In the genomic region with DNA sequence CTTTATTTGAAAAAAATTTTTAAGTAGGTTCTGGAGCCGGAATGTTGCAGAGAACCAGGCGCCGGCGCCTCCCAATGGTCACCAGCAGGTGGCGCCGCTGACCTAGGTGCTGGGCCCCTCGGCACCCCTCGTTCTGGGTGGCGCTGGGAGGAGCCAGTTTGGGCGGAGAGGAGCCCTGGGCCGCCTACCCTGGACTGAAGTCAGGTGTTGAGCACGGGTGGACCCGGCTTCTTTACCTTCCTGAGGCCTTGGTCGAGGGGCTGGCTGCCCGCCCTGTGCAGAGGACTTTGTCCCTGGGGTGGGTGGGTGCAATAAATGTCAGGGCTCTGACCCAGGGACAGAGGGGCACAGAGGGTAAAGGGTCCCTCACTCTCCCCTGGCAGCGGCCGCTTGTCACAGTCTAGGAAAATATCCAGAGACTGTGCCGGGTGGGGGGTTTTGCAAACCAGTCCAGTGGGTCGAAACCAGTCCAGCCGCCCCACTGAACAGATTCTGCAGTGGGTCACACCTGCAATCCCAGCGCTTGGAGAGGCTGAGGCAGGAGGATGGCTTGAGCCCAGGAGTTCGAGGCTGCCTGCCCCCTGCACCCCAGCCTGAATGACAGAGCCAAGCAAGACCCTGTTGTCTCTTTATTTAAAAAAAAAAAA, we compare ENCODE assay signal across 8 cellular contexts. TPM values are rescaled to one million over a fixed set of nuclear protein-coding genes. Genes with fewer than 3 reads are reported as not detected.
DNase-seq lines count a peak whose midpoint lies in the region; ATAC-seq, FAIRE-seq and TF ChIP-seq lines count a peak whose summit lies in the region.

No MANE protein-coding gene starts in this region.

- H4K20me1 ChIP-seq in MM.1S (ENCODE audit: insufficient read depth, low read length) = no peaks in the 10 kb centered on the region
- H4K20me1 ChIP-seq in SK-N-SH (ENCODE audit: insufficient read depth) = no peaks in the 10 kb centered on the region

- no peaks in the 10 kb centered on the region for H3F3A ChIP-seq in MM.1S (ENCODE audit: insufficient read depth, low read length)
- peaks cover 3% of the 10 kb centered on the region for H3F3A ChIP-seq in SK-N-SH (replicated peaks; ENCODE audit: insufficient read depth)

- H3K27me3 ChIP-seq in MM.1S (replicated peaks; ENCODE audit: insufficient read depth, low read length) (no peaks in the 10 kb centered on the region), SK-N-SH (ENCODE audit: insufficient read depth) (no peaks in the 10 kb centered on the region; the same call in 1 of the 2 replicates)

- TF ChIP-seq RAD21 in SK-N-SH (IDR thresholded peaks at IDR 0.05; ENCODE audit: low read length) = peak; percentile 94

- TF ChIP-seq CTCF in AG09319 (IDR thresholded peaks at IDR 0.05; ENCODE audit: low read depth, low read length) (peak; percentile 96), MM.1S (IDR thresholded peaks at IDR 0.05; ENCODE audit: low read length) (peak; percentile 90), SK-N-SH (IDR thresholded peaks at IDR 0.05) (peak; percentile 98)

- H3K9ac ChIP-seq in MM.1S (ENCODE audit: low read length) = no peak overlapping the region
- no peak overlapping the region for H3K9ac ChIP-seq in SK-N-SH

- ATAC-seq in GM19351 (IDR thresholded peaks at IDR 0.05; ENCODE audit: unreplicated experiment) = peak; percentile 73

- H3K27ac ChIP-seq in MM.1S (ENCODE audit: low read length) (no peak overlapping the region), SK-N-SH (ENCODE audit: low read depth in 2 of 2, low read length in 1 of 2) (no peak overlapping the region)

- peak; percentile 65 for FAIRE-seq in urothelium cell line (lab: Jason Lieb, UNC)

- POLR2A ChIA-PET in SK-N-SH (lab: Yijun Ruan, JAX) = no interaction called here

- peak; percentile 11 for DNase-seq in AG09319 (ENCODE audit: extremely low read depth, low read depth)
- peak; percentile 79 for DNase-seq in MM.1S
- peak; percentile 92 for DNase-seq in SK-N-SH
- DNase-seq in activated gamma-delta T cell treated with anti-CD3 and anti-CD28 coated beads, Interleukin-2, amount 50 U/mL, for 16 hours (ENCODE audit: low read depth) = peak; percentile 63
- peak; percentile 75 for DNase-seq in glomerular visceral epithelial cell (ENCODE audit: extremely low spot score)
- peak; percentile 69 to 96 (median 80) for DNase-seq in posterior cingulate gyrus
- DNase-seq in urothelium cell line (ENCODE audit: low spot score) = peak; percentile 83

- intact Hi-C loops in posterior cingulate gyrus (cut with DNase I) = loop anchor here (5.0 to 10.0 kb wide), 4 partner anchors 45 to 313 kb away; no protein-coding TSS in a partner anchor

- no peaks in the 10 kb centered on the region for H3K4me1 ChIP-seq in MM.1S (ENCODE audit: low read length)
- H3K4me1 ChIP-seq in SK-N-SH (ENCODE audit: control insufficient read depth in 1 of 2, insufficient read depth in 2 of 2, low read depth in 1 of 2, low read length in 1 of 2) = no peaks in the 10 kb centered on the region; a peak in 1 of 4 replicates

- H3K9me2 ChIP-seq in MM.1S (replicated peaks; ENCODE audit: insufficient read depth, low read length) (no peaks in the 10 kb centered on the region), SK-N-SH (no peaks in the 10 kb centered on the region)

- H2AFZ ChIP-seq in MM.1S (ENCODE audit: low read length) (no peak overlapping the region), SK-N-SH (ENCODE audit: low read depth) (no peak overlapping the region)

- H3K4me3 ChIP-seq in MM.1S (ENCODE audit: low read length) (no peak overlapping the region), SK-N-SH (ENCODE audit: low read depth in 2 of 2, low read length in 1 of 2) (no peak overlapping the region)

- H3K36me3 ChIP-seq in MM.1S (replicated peaks; ENCODE audit: insufficient read depth, low read length) (no peaks in the 10 kb centered on the region), SK-N-SH (replicated peaks in 1 of 2; ENCODE audit: control insufficient read depth in 1 of 2, insufficient read depth in 2 of 2, low read length in 1 of 2) (no peaks in the 10 kb centered on the region)

- WGBS in SK-N-SH (ENCODE audit: low lambda C conversion rate) = 49% methylated on average over 10 of the region's 22 CpGs

- H3K79me2 ChIP-seq in MM.1S (ENCODE audit: low read length) (no peaks in the 10 kb centered on the region), SK-N-SH (ENCODE audit: insufficient read depth) (no peaks in the 10 kb centered on the region)

- H3K9me3 ChIP-seq in MM.1S (replicated peaks; ENCODE audit: insufficient read depth, low read length) (no peaks in the 10 kb centered on the region), SK-N-SH (no peaks in the 10 kb centered on the region)

- no peak for TF ChIP-seq EP300 in SK-N-SH (IDR thresholded peaks at IDR 0.05; ENCODE audit: borderline replicate concordance in 1 of 2, low read depth in 1 of 2, low read length in 1 of 2)

- CTCF ChIA-PET in SK-N-SH (lab: Yijun Ruan, JAX) = interaction anchor here (0.6 to 2.7 kb wide), 8 partner anchors 10 to 239 kb away, joined by 3 to 14 read pairs (median 3); no protein-coding TSS in a partner anchor

- H3K4me2 ChIP-seq in MM.1S (ENCODE audit: low read depth, low read length) = peak overlapping the region; percentile 50; the same call in 1 of the 2 replicates
- no peak overlapping the region for H3K4me2 ChIP-seq in SK-N-SH

TF ChIP-seq in SK-N-SH, 30 proteins besides CTCF, POLR2A, EP300 and RAD21:
- no peak for TF ChIP-seq NRF1 (IDR thresholded peaks at IDR 0.05; ENCODE audit: low read depth, low read length)
- peak; percentile 93 for TF ChIP-seq SMC3 (IDR thresholded peaks at IDR 0.05; ENCODE audit: low read depth, low read length)
- no peak for TF ChIP-seq NFIC (IDR thresholded peaks at IDR 0.05; ENCODE audit: borderline replicate concordance)
- TF ChIP-seq YY1 (IDR thresholded peaks at IDR 0.05; ENCODE audit: low read depth) = no peak
- no peak for TF ChIP-seq RCOR1 (IDR thresholded peaks at IDR 0.05; ENCODE audit: low read length)
- no peak for TF ChIP-seq GABPA (IDR thresholded peaks at IDR 0.05; ENCODE audit: low read depth)

RNA-seq across cellular contexts. Expression of a gene that starts 30.1 kb away (rescaled TPM):
- not detected in 2 replicates for polyA plus RNA-seq in SK-N-SH (2012; rRNA removed)
- not detected in 2 replicates for polyA plus RNA-seq in SK-N-SH (2012; cell fraction: cytosol; rRNA removed)
- not detected in 2 replicates for polyA plus RNA-seq in SK-N-SH (2012; cell fraction: nucleus; rRNA removed)

RNA-seq across cellular contexts. Expression of a gene that starts 40.3 kb away (rescaled TPM):
- 64.4 and 69.8 TPM in 2 replicates for polyA plus RNA-seq in SK-N-SH (2012; rRNA removed)
- 48.5 and 56.7 TPM in 2 replicates for polyA plus RNA-seq in SK-N-SH (2012; cell fraction: cytosol; rRNA removed)
- 85.3 and 87.9 TPM in 2 replicates for polyA plus RNA-seq in SK-N-SH (2012; cell fraction: nucleus; rRNA removed)

Comparison
In these comparisons a context has a peak if more than half of its experiments do, and no peak if none do; other contexts are left out.
1. DNase-seq: peak in every context shown above with its lines; median percentile 92 in SK-N-SH; 83 in urothelium cell line; 80 in posterior cingulate gyrus; 79 in MM.1S; 75 in glomerular visceral epithelial cell; 63 in activated gamma-delta T cell treated with anti-CD3 and anti-CD28 coated beads, Interleukin-2, amount 50 U/mL, for 16 hours; 11 in AG09319.